ENCODE assay signal across 17 cellular contexts in the genomic region with DNA sequence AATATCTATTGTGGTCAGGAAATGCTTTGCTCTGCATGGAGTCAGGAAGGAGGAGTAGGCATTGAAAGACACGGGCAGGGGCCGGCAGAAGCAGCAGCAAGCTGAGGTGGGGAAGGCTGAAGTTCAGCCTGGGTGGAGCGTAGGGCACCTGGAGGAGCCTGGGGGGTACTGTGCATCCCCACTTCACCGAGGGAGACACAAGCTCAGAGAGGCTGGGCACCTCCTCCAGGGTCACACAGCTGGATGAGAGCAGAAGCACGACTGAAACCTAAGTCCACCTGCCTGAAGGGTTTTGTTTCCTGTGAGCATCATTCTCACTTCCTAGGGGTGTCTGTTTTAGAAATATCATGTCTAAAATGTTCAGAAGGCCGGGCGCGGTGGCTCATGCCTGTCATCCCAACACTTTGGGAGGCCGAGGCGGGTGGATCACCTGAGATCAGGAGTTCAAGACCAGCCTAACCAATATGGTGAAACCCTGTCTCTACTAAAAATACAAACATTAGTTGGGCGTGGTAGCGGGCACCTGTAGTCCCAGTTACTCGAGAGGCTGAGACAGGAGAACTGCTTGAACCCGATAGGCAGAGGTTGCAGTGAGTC.
"Had no signal": no experiment of that assay in that cellular context is flagged by ENCODE, and none has a peak within 500 bp of the region (broad histone marks: within the 10 kb centered on the region; RNA-seq: fewer than 3 reads in every experiment).

No MANE protein-coding gene starts in this region.

- H2AFZ ChIP-seq: parathyroid adenoma had no signal

- H3K9me3 ChIP-seq: breast epithelium, esophagus muscularis mucosa, neutrophil, thyroid gland had no signal

- H3K27ac ChIP-seq: breast epithelium, esophagus muscularis mucosa, heart right ventricle, neutrophil, parathyroid adenoma, thyroid gland had no signal

- H3K4me1 Mint-ChIP-seq: activated B cell treated with CpG ODN at 0.5 μM for 24 hours; immature natural killer cell; naive thymus-derived CD8-positive, alpha-beta T cell; stimulated activated naive B cell treated with anti-CD40 and anti-IgM and Interleukin-4, amounts not matched to agents 10 μg/mL and 1 μg/mL and 100 μg/mL, for 72 hours had no signal

- H3K36me3 Mint-ChIP-seq: activated CD4-positive, alpha-beta memory T cell treated with anti-CD3 and anti-CD28 coated beads for 36 hours; immature natural killer cell; naive thymus-derived CD8-positive, alpha-beta T cell; stimulated activated naive B cell treated with anti-CD40 and anti-IgM and Interleukin-4, amounts not matched to agents 10 μg/mL and 1 μg/mL and 100 μg/mL, for 72 hours had no signal

- H3K9me3 Mint-ChIP-seq: activated T-cell treated with anti-CD3 and anti-CD28 coated beads, Interleukin-2, amount 50 U/mL, for 4 hours; immature natural killer cell; stimulated activated naive B cell treated with anti-CD40 and anti-IgM and Interleukin-4, amounts not matched to agents 10 μg/mL and 1 μg/mL and 100 μg/mL, for 72 hours had no signal

- H3K36me3 ChIP-seq: breast epithelium, esophagus muscularis mucosa, heart right ventricle, neutrophil, thyroid gland had no signal

- ATAC-seq: activated T-cell treated with anti-CD3 and anti-CD28 coated beads, Interleukin-2, amount 50 U/mL, for 4 hours; heart right ventricle; naive thymus-derived CD8-positive, alpha-beta T cell; stimulated activated naive B cell treated with anti-CD40 and anti-IgM and Interleukin-4, amounts not matched to agents 10 μg/mL and 1 μg/mL and 100 μg/mL, for 72 hours had no signal

- H3K27ac Mint-ChIP-seq: activated B cell treated with CpG ODN at 0.5 μM for 24 hours; activated CD4-positive, alpha-beta memory T cell treated with anti-CD3 and anti-CD28 coated beads for 36 hours; immature natural killer cell; naive thymus-derived CD8-positive, alpha-beta T cell; stimulated activated naive B cell treated with anti-CD40 and anti-IgM and Interleukin-4, amounts not matched to agents 10 μg/mL and 1 μg/mL and 100 μg/mL, for 72 hours had no signal

- H3K27me3 ChIP-seq: breast epithelium, esophagus muscularis mucosa, heart right ventricle, neutrophil, thyroid gland had no signal

- H3K9ac ChIP-seq: parathyroid adenoma had no signal

- H3K4me3 ChIP-seq: breast epithelium, esophagus muscularis mucosa, heart right ventricle, thyroid gland had no signal

- H3K4me1 ChIP-seq: breast epithelium, esophagus muscularis mucosa, heart right ventricle, parathyroid adenoma, thyroid gland had no signal

- H3K79me2 ChIP-seq: parathyroid adenoma had no signal

- H3K4me3 Mint-ChIP-seq: activated B cell treated with CpG ODN at 0.5 μM for 24 hours; activated CD4-positive, alpha-beta memory T cell treated with anti-CD3 and anti-CD28 coated beads for 36 hours; activated T-cell treated with anti-CD3 and anti-CD28 coated beads, Interleukin-2, amount 50 U/mL, for 4 hours; immature natural killer cell; naive thymus-derived CD8-positive, alpha-beta T cell; stimulated activated naive B cell treated with anti-CD40 and anti-IgM and Interleukin-4, amounts not matched to agents 10 μg/mL and 1 μg/mL and 100 μg/mL, for 72 hours had no signal

- DNase-seq: activated B cell treated with CpG ODN at 0.5 μM for 24 hours; activated CD4-positive, alpha-beta memory T cell treated with anti-CD3 and anti-CD28 coated beads for 36 hours; activated CD4-positive, alpha-beta T cell treated with anti-CD3 and anti-CD28 coated beads for 4 hours; activated naive CD4-positive, alpha-beta T cell treated with anti-CD3 and anti-CD28 coated beads, Interleukin-2, amount 50 U/mL, for 16 hours; activated T-cell treated with anti-CD3 and anti-CD28 coated beads, Interleukin-2, amount 50 U/mL, for 4 hours; cerebellar nuclear complex; effector CD4-positive, alpha-beta T cell; heart right ventricle; immature natural killer cell; mesendoderm; naive thymus-derived CD8-positive, alpha-beta T cell; stimulated activated naive B cell treated with anti-CD40 and anti-IgM and Interleukin-4, amounts not matched to agents 10 μg/mL and 1 μg/mL and 100 μg/mL, for 72 hours; thyroid gland had no signal
